1 cellular context compared by ENCODE assay signal in genomic region chr4:185204238-185204910, GRCh38.
TF ChIP-seq lines count a peak whose summit lies in the region.

No MANE protein-coding gene starts in this region.

TF ChIP-seq in HEK293, 187 proteins besides CTCF, POLR2A, EP300 and RAD21 (continued from another document):
- TF ChIP-seq ZSCAN18 (tag by site-specific recombination; IDR thresholded peaks at IDR 0.05): no peak
- TF ChIP-seq ZNF560 (tag by site-specific recombination; IDR thresholded peaks at IDR 0.05; ENCODE audit: borderline replicate concordance): no peak
- TF ChIP-seq RBAK (tag by site-specific recombination; IDR thresholded peaks at IDR 0.05): no peak
- TF ChIP-seq ZNF585B (tag by site-specific recombination; IDR thresholded peaks at IDR 0.05): no peak
- TF ChIP-seq, protein P1, sequence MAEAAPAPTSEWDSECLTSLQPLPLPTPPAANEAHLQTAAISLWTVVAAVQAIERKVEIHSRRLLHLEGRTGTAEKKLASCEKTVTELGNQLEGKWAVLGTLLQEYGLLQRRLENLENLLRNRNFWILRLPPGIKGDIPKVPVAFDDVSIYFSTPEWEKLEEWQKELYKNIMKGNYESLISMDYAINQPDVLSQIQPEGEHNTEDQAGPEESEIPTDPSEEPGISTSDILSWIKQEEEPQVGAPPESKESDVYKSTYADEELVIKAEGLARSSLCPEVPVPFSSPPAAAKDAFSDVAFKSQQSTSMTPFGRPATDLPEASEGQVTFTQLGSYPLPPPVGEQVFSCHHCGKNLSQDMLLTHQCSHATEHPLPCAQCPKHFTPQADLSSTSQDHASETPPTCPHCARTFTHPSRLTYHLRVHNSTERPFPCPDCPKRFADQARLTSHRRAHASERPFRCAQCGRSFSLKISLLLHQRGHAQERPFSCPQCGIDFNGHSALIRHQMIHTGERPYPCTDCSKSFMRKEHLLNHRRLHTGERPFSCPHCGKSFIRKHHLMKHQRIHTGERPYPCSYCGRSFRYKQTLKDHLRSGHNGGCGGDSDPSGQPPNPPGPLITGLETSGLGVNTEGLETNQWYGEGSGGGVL (tag by site-specific recombination; IDR thresholded peaks at IDR 0.05): no peak
- TF ChIP-seq IKZF3 (tag by site-specific recombination; IDR thresholded peaks at IDR 0.05): no peak
- TF ChIP-seq ZIC2 (tag by site-specific recombination; IDR thresholded peaks at IDR 0.05): no peak
- TF ChIP-seq ZNF510 (tag by site-specific recombination; IDR thresholded peaks at IDR 0.05; ENCODE audit: insufficient replicate concordance): no peak
- TF ChIP-seq ZBTB26 (tag by site-specific recombination; optimal IDR thresholded peaks at IDR 0.05): no peak
- TF ChIP-seq ZNF548 (tag by site-specific recombination; IDR thresholded peaks at IDR 0.05): no peak
- TF ChIP-seq ZNF501 (tag by site-specific recombination; IDR thresholded peaks at IDR 0.05): 0 out of 2 replicates have a peak, but pooled peaks have one; percentile 19
- TF ChIP-seq ZNF184 (tag by site-specific recombination; IDR thresholded peaks at IDR 0.05): no peak
- no peak for TF ChIP-seq ZNF19 (tag by site-specific recombination; IDR thresholded peaks at IDR 0.05; ENCODE audit: low read depth)
- TF ChIP-seq ZBTB6 (tag by site-specific recombination; IDR thresholded peaks at IDR 0.05): no peak
